Comparison of ENCODE assay signal across 25 cellular contexts in genomic region chr20:46433051-46433450, GRCh38.
"Had no signal": no experiment of that assay in that cellular context is flagged by ENCODE, and none has a peak within 500 bp of the region (broad histone marks: within the 10 kb centered on the region; RNA-seq: fewer than 3 reads in every experiment).

No MANE protein-coding gene starts in this region.

- H3K4me3 Mint-ChIP-seq: activated T-helper 1 cell treated with anti-CD3 and anti-CD28 coated beads, Interleukin-12 subunit alpha, Interleukin-12 subunit beta, Interleukin-2, Interleukin-4 antibody, amounts not matched to agents 30 ng/mL and 10 ng/mL and 1 ng/mL, durations not matched to agents 14 hours and 24 hours and 36 hours; effector memory CD8-positive, alpha-beta T cell; nephron; stimulated activated effector memory CD8-positive, alpha-beta T cell treated with anti-CD3 and anti-CD28 coated beads, Interleukin-12 subunit alpha, Interleukin-12 subunit beta, amount 100 ng/mL, for 72 hours; type B pancreatic cell had no signal

- H3K36me3 ChIP-seq: adrenal gland, lower lobe of right lung, sigmoid colon, stomach, WERI-Rb-1 had no signal

- H3K4me1 Mint-ChIP-seq: nephron; stimulated activated effector memory CD8-positive, alpha-beta T cell treated with anti-CD3 and anti-CD28 coated beads, Interleukin-12 subunit alpha, Interleukin-12 subunit beta, amount 100 ng/mL, for 72 hours had no signal

- DNase-seq: activated CD4-positive, alpha-beta T cell treated with anti-CD3 and anti-CD28 coated beads for 1 hour; activated CD4-positive, alpha-beta T cell treated with anti-CD3 and anti-CD28 coated beads, Interleukin-2, amount 50 U/mL, for 4 hours; activated gamma-delta T cell treated with Interleukin-2 at 50 U/mL for 16 hours; activated T-cell treated with anti-CD3 and anti-CD28 coated beads for 4 hours; adrenal gland; effector memory CD8-positive, alpha-beta T cell; foreskin melanocyte; hypothalamus; islet precursor cell; left colon; lower lobe of right lung; midbrain; occipital lobe; posterior cingulate gyrus; sigmoid colon; stimulated activated CD4-positive, alpha-beta T cell treated with anti-CD3 and anti-CD28 coated beads, Interleukin-4, amount 100 ng/mL, for 24 hours; stomach; T-helper 2 cell; testis; WERI-Rb-1 had no signal

- H3K27me3 ChIP-seq: testis had no signal

- H3K4me1 ChIP-seq: adrenal gland, lower lobe of right lung, sigmoid colon, stomach had no signal

- ATAC-seq: activated naive CD4-positive, alpha-beta T cell treated with anti-CD3 and anti-CD28 coated beads, Interleukin-2, amount 50 U/mL, for 72 hours; effector memory CD8-positive, alpha-beta T cell; left colon; lower lobe of right lung; stimulated activated effector memory CD8-positive, alpha-beta T cell treated with anti-CD3 and anti-CD28 coated beads, Interleukin-12 subunit alpha, Interleukin-12 subunit beta, amount 100 ng/mL, for 72 hours had no signal

- H3K4me3 ChIP-seq: adrenal gland, lower lobe of right lung, sigmoid colon, stomach, testis had no signal

- H3K27ac ChIP-seq: adrenal gland, lower lobe of right lung, sigmoid colon, stomach, testis, WERI-Rb-1 had no signal

- H3K27ac Mint-ChIP-seq: activated naive CD4-positive, alpha-beta T cell treated with anti-CD3 and anti-CD28 coated beads, Interleukin-2, amount 50 U/mL, for 72 hours; activated T-helper 1 cell treated with anti-CD3 and anti-CD28 coated beads, Interleukin-12 subunit alpha, Interleukin-12 subunit beta, Interleukin-2, Interleukin-4 antibody, amounts not matched to agents 30 ng/mL and 10 ng/mL and 1 ng/mL, durations not matched to agents 14 hours and 24 hours and 36 hours; effector memory CD8-positive, alpha-beta T cell; nephron; stimulated activated effector memory CD8-positive, alpha-beta T cell treated with anti-CD3 and anti-CD28 coated beads, Interleukin-12 subunit alpha, Interleukin-12 subunit beta, amount 100 ng/mL, for 72 hours; type B pancreatic cell had no signal

- H3K9me3 ChIP-seq: adrenal gland, lower lobe of right lung, sigmoid colon, stomach, testis had no signal

- H3K36me3 Mint-ChIP-seq: activated naive CD4-positive, alpha-beta T cell treated with anti-CD3 and anti-CD28 coated beads, Interleukin-2, amount 50 U/mL, for 72 hours; stimulated activated effector memory CD8-positive, alpha-beta T cell treated with anti-CD3 and anti-CD28 coated beads, Interleukin-12 subunit alpha, Interleukin-12 subunit beta, amount 100 ng/mL, for 72 hours; type B pancreatic cell had no signal

- H3K9me3 Mint-ChIP-seq: activated naive CD4-positive, alpha-beta T cell treated with anti-CD3 and anti-CD28 coated beads, Interleukin-2, amount 50 U/mL, for 72 hours; activated T-helper 1 cell treated with anti-CD3 and anti-CD28 coated beads, Interleukin-12 subunit alpha, Interleukin-12 subunit beta, Interleukin-2, Interleukin-4 antibody, amounts not matched to agents 30 ng/mL and 10 ng/mL and 1 ng/mL, durations not matched to agents 14 hours and 24 hours and 36 hours; effector memory CD8-positive, alpha-beta T cell; nephron; stimulated activated effector memory CD8-positive, alpha-beta T cell treated with anti-CD3 and anti-CD28 coated beads, Interleukin-12 subunit alpha, Interleukin-12 subunit beta, amount 100 ng/mL, for 72 hours; type B pancreatic cell had no signal
